1 cellular context compared by ENCODE assay signal in the genomic region with DNA sequence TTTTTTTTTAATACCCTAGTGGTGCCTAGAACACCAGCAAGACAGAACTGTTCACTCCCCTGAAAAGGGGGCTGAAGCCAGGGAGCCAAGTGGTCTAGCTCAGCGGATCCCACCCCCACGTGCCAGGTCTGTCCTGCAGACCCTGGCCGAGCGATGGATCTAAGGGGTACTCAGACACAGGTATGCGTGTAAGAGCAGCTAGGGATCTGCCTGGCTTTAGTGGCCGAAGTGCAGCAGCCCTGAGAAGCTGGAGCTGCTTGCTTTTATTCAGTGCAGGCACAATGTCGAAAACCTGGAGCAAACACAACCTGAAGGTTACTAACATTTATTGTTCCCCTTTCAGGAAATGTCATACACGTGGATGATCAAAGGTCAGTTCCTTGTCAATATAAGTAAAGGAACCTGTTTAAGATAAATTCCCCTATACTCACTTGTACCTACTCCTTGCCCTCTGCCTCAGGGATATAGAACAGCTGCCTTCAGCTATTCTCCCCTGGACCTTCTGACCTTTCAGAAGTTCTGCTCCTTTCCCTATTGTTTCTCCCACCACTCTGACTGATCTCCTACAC.
TF ChIP-seq lines count a peak whose summit lies in the region.

No MANE protein-coding gene starts in this region.

TF ChIP-seq in HepG2, 621 proteins besides CTCF, POLR2A, EP300 and RAD21:
- TF ChIP-seq ZNF577 (CRISPR knock-in tag; IDR thresholded peaks at IDR 0.05; ENCODE audit: borderline replicate concordance, low read depth) = no peak
- TF ChIP-seq SNAPC2 (CRISPR knock-in tag; IDR thresholded peaks at IDR 0.05) = no peak
- peak; percentile 92 for TF ChIP-seq ZNF343 (CRISPR knock-in tag; IDR thresholded peaks at IDR 0.05)
- TF ChIP-seq, protein P1, sequence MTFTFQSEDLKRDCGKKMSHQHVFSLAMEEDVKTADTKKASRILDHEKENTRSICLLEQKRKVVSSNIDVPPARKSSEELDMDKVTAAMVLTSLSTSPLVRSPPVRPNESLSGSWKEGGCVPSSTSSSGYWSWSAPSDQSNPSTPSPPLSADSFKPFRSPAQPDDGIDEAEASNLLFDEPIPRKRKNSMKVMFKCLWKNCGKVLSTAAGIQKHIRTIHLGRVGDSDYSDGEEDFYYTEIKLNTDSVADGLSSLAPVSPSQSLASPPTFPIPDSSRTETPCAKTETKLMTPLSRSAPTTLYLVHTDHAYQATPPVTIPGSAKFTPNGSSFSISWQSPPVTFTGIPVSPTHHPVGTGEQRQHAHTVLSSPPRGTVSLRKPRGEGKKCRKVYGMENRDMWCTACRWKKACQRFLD (CRISPR knock-in tag; IDR thresholded peaks at IDR 0.05; ENCODE audit: borderline replicate concordance) = no peak
- no peak for TF ChIP-seq EED (CRISPR knock-in tag; IDR thresholded peaks at IDR 0.05)
